8 cellular contexts compared by ENCODE assay signal in genomic region chr1:23403038-23403336, GRCh38. TPM values are rescaled to one million over a fixed set of nuclear protein-coding genes. Genes with fewer than 3 reads are reported as not detected.
DNase-seq lines count a peak whose midpoint lies in the region; ATAC-seq and TF ChIP-seq lines count a peak whose summit lies in the region.
"Had no signal": no experiment of that assay in that cellular context is flagged by ENCODE, and none has a peak within 500 bp of the region (broad histone marks: within the 10 kb centered on the region; RNA-seq: fewer than 3 reads in every experiment).

No MANE protein-coding gene starts in this region.

- TF ChIP-seq POLR2A in uterus (IDR thresholded peaks at IDR 0.05), result no peak

- peak overlapping the region; percentile 46 to 63 for H3K27ac ChIP-seq in uterus

- peaks cover 0 to 5% of the 10 kb centered on the region in 2 donors for H3K4me1 ChIP-seq in uterus

- H3K4me3 ChIP-seq in astrocyte of the spinal cord (ENCODE audit: low read depth, low read length), result no peak overlapping the region
- H3K4me3 ChIP-seq in uterus, result no peak overlapping the region

- in situ Hi-C loops in astrocyte of the spinal cord (cut with HindIII; ENCODE audit: low sequenced_read_pairs), result no loop called here

- H3K36me3 ChIP-seq in uterus, result no peaks in the 10 kb centered on the region

- DNase-seq in LoVo (ENCODE audit: low spot score), result peak; percentile 37
- DNase-seq in astrocyte of the spinal cord (ENCODE audit: low read depth, low spot score), result peak; percentile 77
- peak; percentile 52 for DNase-seq in kidney glomerular epithelial cell (lab: John Stamatoyannopoulos, UW)
- peak; percentile 34 to 44 for DNase-seq in uterus
- no peak for DNase-seq in foreskin melanocyte
- DNase-seq in CD1c-positive myeloid dendritic cell (ENCODE audit: extremely low spot score), result no peak
- DNase-seq: activated naive CD4-positive, alpha-beta T cell treated with anti-CD3 and anti-CD28 coated beads, Interleukin-2, amount 10 ng/mL, durations not matched to agents 7 days and 5 days had no signal

- no peak for ATAC-seq in HG02623 (IDR thresholded peaks at IDR 0.05; ENCODE audit: unreplicated experiment)

- no peaks in the 10 kb centered on the region for H3K27me3 ChIP-seq in uterus

- TF ChIP-seq CTCF in astrocyte of the spinal cord (IDR thresholded peaks at IDR 0.05; ENCODE audit: low read depth, low read length), result no peak
- no peak for TF ChIP-seq CTCF in uterus (IDR thresholded peaks at IDR 0.05)

- intact Hi-C loops in uterus (cut with DNase I; ENCODE audit: low total_unique reads), result no loop called here

- H3K9me3 ChIP-seq in uterus, result no peaks in the 10 kb centered on the region

RNA-seq across cellular contexts. Expression of gene TCEA3, which starts 21.6 kb away (rescaled TPM):
- 10 to 100 TPM; 20.6 to 70.9 (median 27.8) TPM for total RNA-seq in uterus

RNA-seq across cellular contexts. Expression of gene ZNF436, which starts 33.4 kb away (rescaled TPM):
- total RNA-seq in uterus, result 10 to 100 TPM; 12.1 to 88.8 (median 21.6) TPM

RNA-seq across cellular contexts. Expression of gene HNRNPR, which starts 58.9 kb away (rescaled TPM):
- total RNA-seq in uterus, result 100 to 1,000 TPM in 2 of 4 donors, 10 to 100 TPM in 2; 29.7 to 230 (median 116) TPM

Comparison
In these comparisons a context has a peak if more than half of its experiments do, and no peak if none do; other contexts are left out.
1. DNase-seq: peak in LoVo (single experiment), astrocyte of the spinal cord (single experiment), kidney glomerular epithelial cell (single experiment) and uterus (2 of 2); none in foreskin melanocyte (single experiment) and CD1c-positive myeloid dendritic cell (single experiment).